17 cellular contexts compared by ENCODE assay signal in genomic region chr12:98126637-98127335, GRCh38.
A peak's percentile ranks its signal among the peaks of the same experiment; 100 is the strongest.
DNase-seq lines count a peak whose midpoint lies in the region; TF ChIP-seq lines count a peak whose summit lies in the region.
"Had no signal": no experiment of that assay in that cellular context is flagged by ENCODE, and none has a peak within 500 bp of the region (broad histone marks: within the 10 kb centered on the region; RNA-seq: fewer than 3 reads in every experiment).

No MANE protein-coding gene starts in this region.

- no peak for TF ChIP-seq CTCF in Loucy (conservative IDR thresholded peaks at IDR 0.05; ENCODE audit: low read length)
- TF ChIP-seq CTCF in BE2C (IDR thresholded peaks at IDR 0.05; ENCODE audit: low read depth, low read length): no peak

- no peak overlapping the region for H2AFZ ChIP-seq in Loucy (ENCODE audit: low read length)

- H3K9me3 ChIP-seq in BLaER1 (no peaks in the 10 kb centered on the region), Loucy (ENCODE audit: insufficient read depth, low read depth, low read length) (no peaks in the 10 kb centered on the region), mesodermal cell (ENCODE audit: control insufficient read depth, low read length) (no peaks in the 10 kb centered on the region), BE2C (no peaks in the 10 kb centered on the region), HAP-1 (no peaks in the 10 kb centered on the region)
- H3K9me3 ChIP-seq: esophagus squamous epithelium, sigmoid colon, tibial nerve had no signal

- no peaks in the 10 kb centered on the region for H3K79me2 ChIP-seq in Loucy (ENCODE audit: insufficient read depth, low read length)

- DNase-seq in dermis blood vessel endothelial cell (peak; percentile 72), T1000 (lab: John Stamatoyannopoulos, UW) (no peak), BE2C (no peak), SW 1271 (lab: John Stamatoyannopoulos, UW) (no peak), HAP-1 (ENCODE audit: low spot score in 2 of 2) (no peak)
- DNase-seq: activated effector memory CD4-positive, alpha-beta T cell treated with anti-CD3 and anti-CD28 coated beads, Interleukin-2, amount 50 U/mL, for 16 hours; anterior cingulate cortex; cortex of kidney; esophagus squamous epithelium; hippocampal formation; left ventricle myocardium superior; sigmoid colon; stimulated activated CD4-positive, alpha-beta T cell treated with anti-CD3 and anti-CD28 coated beads, Interleukin-4, amount 100 ng/mL, for 24 hours had no signal

- H4K20me1 ChIP-seq in BLaER1 (no peaks in the 10 kb centered on the region), Loucy (ENCODE audit: insufficient read depth, low read length, poor library complexity, severe bottlenecking) (no peaks in the 10 kb centered on the region)

- no peaks in the 10 kb centered on the region for H3K27me3 ChIP-seq in BLaER1
- no peaks in the 10 kb centered on the region for H3K27me3 ChIP-seq in Loucy (ENCODE audit: insufficient read depth, low read length, poor library complexity, severe bottlenecking)
- H3K27me3 ChIP-seq in BE2C: no peaks in the 10 kb centered on the region
- H3K27me3 ChIP-seq in HAP-1 (ENCODE audit: low read depth): peaks cover 4% of the 10 kb centered on the region; the same call in 1 of the 2 replicates
- H3K27me3 ChIP-seq: esophagus squamous epithelium, sigmoid colon, tibial nerve had no signal

- no peak overlapping the region for H3K27ac ChIP-seq in BLaER1
- peak overlapping the region; percentile 2 for H3K27ac ChIP-seq in mesodermal cell (ENCODE audit: low read depth, low read length, severe bottlenecking)
- H3K27ac ChIP-seq: esophagus squamous epithelium, sigmoid colon, tibial nerve had no signal

- in situ Hi-C loops in HAP-1 (cut with MboI; ENCODE audit: low sequenced_read_pairs): no loop called here

- H3K9me2 ChIP-seq in Loucy (replicated peaks; ENCODE audit: low read depth, low read length): no peaks in the 10 kb centered on the region

- H3K36me3 ChIP-seq in BLaER1 (no peaks in the 10 kb centered on the region), Loucy (ENCODE audit: insufficient read depth, low read length) (no peaks in the 10 kb centered on the region), mesodermal cell (ENCODE audit: control insufficient read depth, insufficient read depth, low read length) (no peaks in the 10 kb centered on the region), BE2C (no peaks in the 10 kb centered on the region), HAP-1 (replicated peaks) (no peaks in the 10 kb centered on the region)
- H3K36me3 ChIP-seq: esophagus squamous epithelium, sigmoid colon, tibial nerve had no signal

- 93 to 98% methylated on average over 8 to 9 of the region's 12 CpGs for WGBS in mesodermal cell (ENCODE audit: insufficient coverage in 2 of 2), 2 experiments

- no peak overlapping the region for H3K9ac ChIP-seq in BLaER1
- H3K9ac ChIP-seq in Loucy (ENCODE audit: low read depth, low read length, poor library complexity, severe bottlenecking): no peak overlapping the region

- H3K4me1 ChIP-seq in BLaER1: no peaks in the 10 kb centered on the region
- peaks cover 21% of the 10 kb centered on the region for H3K4me1 ChIP-seq in Loucy (ENCODE audit: insufficient read depth, low read length, poor library complexity, severe bottlenecking)
- H3K4me1 ChIP-seq in mesodermal cell (ENCODE audit: control insufficient read depth, insufficient read depth, low read length, poor library complexity, severe bottlenecking): no peaks in the 10 kb centered on the region
- H3K4me1 ChIP-seq in BE2C: no peaks in the 10 kb centered on the region
- no peaks in the 10 kb centered on the region for H3K4me1 ChIP-seq in HAP-1

- H3K4me3 ChIP-seq in BLaER1 (no peak overlapping the region), Loucy (ENCODE audit: low read length, poor library complexity, severe bottlenecking) (peak overlapping the region; percentile 1), mesodermal cell (ENCODE audit: extremely low read depth, insufficient read depth, low read length, poor library complexity, severe bottlenecking) (no peak overlapping the region), BE2C (ENCODE audit: low read depth, low read length) (no peak overlapping the region), HAP-1 (no peak overlapping the region)
- H3K4me3 ChIP-seq: esophagus squamous epithelium, sigmoid colon, tibial nerve had no signal

- H3F3A ChIP-seq in Loucy (ENCODE audit: low read depth): no peaks in the 10 kb centered on the region

- 0 out of 2 replicates have a peak overlapping the region, but pooled peaks have one; percentile 15 for H3K4me2 ChIP-seq in BLaER1
- H3K4me2 ChIP-seq in Loucy (ENCODE audit: low read depth, low read length, poor library complexity, severe bottlenecking): peak overlapping the region; percentile 52
